Comparison of ENCODE assay signal across 11 cellular contexts in genomic region chr12:11360205-11360883, GRCh38. TPM values are rescaled to one million over a fixed set of nuclear protein-coding genes. Genes with fewer than 3 reads are reported as not detected.
DNase-seq lines count a peak whose midpoint lies in the region; ATAC-seq, FAIRE-seq and TF ChIP-seq lines count a peak whose summit lies in the region.
"Not testable (repeated sequence)": the region's sequence is repeated elsewhere in the genome, so short reads cannot be mapped to it uniquely, and the experiment has no call there.
"Had no signal": no experiment of that assay in that cellular context is flagged by ENCODE, and none has a peak within 500 bp of the region (broad histone marks: within the 10 kb centered on the region; RNA-seq: fewer than 3 reads in every experiment).

No MANE protein-coding gene starts in this region.

- not testable (repeated sequence) for H3K27ac ChIP-seq in IMR-90 (ENCODE audit: insufficient read depth, low read length); RWPE2 (ENCODE audit: poor library complexity, severe bottlenecking); fibroblast of lung (ENCODE audit: insufficient read depth, low read length)

- not testable (repeated sequence) for H2AK5ac ChIP-seq in IMR-90 (ENCODE audit: low read depth, low read length)

- WGBS in IMR-90 (ENCODE audit: extremely low coverage in 2 of 2, insufficient read length in 1 of 2), 2 experiments = no CpG with 5 or more reads among the region's 1 CpG

- H2BK120ac ChIP-seq in IMR-90 (ENCODE audit: low read depth, low read length) = not testable (repeated sequence)

- not testable (repeated sequence) for H3K23ac ChIP-seq in IMR-90 (ENCODE audit: low read depth, low read length)

- not testable (repeated sequence) for H3K9me3 ChIP-seq in IMR-90 (ENCODE audit: control insufficient read depth, insufficient read depth, low read length); RWPE2 (ENCODE audit: severe bottlenecking); fibroblast of lung (ENCODE audit: control insufficient read depth, insufficient read depth, low read depth, low read length)

- H2BK15ac ChIP-seq in IMR-90 (ENCODE audit: low read depth, low read length) = not testable (repeated sequence)

- H3K4me3 Mint-ChIP-seq in MCF 10A (ENCODE audit: unreplicated experiment) = not testable (repeated sequence)

- BruUV-seq in IMR-90 (replicated peaks; lab: Mats Ljungman, UMichigan); MCF 10A (replicated peaks; lab: Mats Ljungman, UMichigan): not testable (repeated sequence)

- H3K4me3 ChIP-seq in AG10803 (ENCODE audit: low read length); IMR-90 (ENCODE audit: insufficient read depth, low read depth, low read length); RWPE2 (ENCODE audit: severe bottlenecking); fibroblast of lung (replicated peaks in 1 of 4; ENCODE audit: control extremely low read depth in 1 of 4, insufficient read depth in 1 of 4, low read depth in 3 of 4, low read length in 4 of 4); kidney epithelial cell (ENCODE audit: low read depth, low read length): not testable (repeated sequence)

- not testable (repeated sequence) for H3K36me3 ChIP-seq in IMR-90 (ENCODE audit: control insufficient read depth, insufficient read depth, low read length); RWPE2 (ENCODE audit: low read depth); fibroblast of lung (ENCODE audit: control insufficient read depth, insufficient read depth, low read length); kidney epithelial cell (ENCODE audit: control insufficient read depth, insufficient read depth, low read length)

- not testable (repeated sequence) for ATAC-seq in IMR-90 (ENCODE audit: low read depth)
- peak; percentile 73 for ATAC-seq in RWPE2 (ENCODE audit: low read depth)

- H3K27ac Mint-ChIP-seq in MCF 10A (ENCODE audit: low read depth, unreplicated experiment) = not testable (repeated sequence)

- H3K27me3 ChIP-seq in IMR-90 (ENCODE audit: control insufficient read depth, insufficient read depth, low read length); RWPE2 (ENCODE audit: insufficient read depth, poor library complexity, severe bottlenecking); fibroblast of lung (ENCODE audit: control insufficient read depth, insufficient read depth, low read length); kidney epithelial cell (ENCODE audit: control insufficient read depth, insufficient read depth, low read length): not testable (repeated sequence)

- H3K14ac ChIP-seq in IMR-90 (replicated peaks; ENCODE audit: low read depth, low read length) = not testable (repeated sequence)

- intact Hi-C loops in IMR-90 (cut with micrococcal nuclease); MCF 10A (cut with micrococcal nuclease): not testable (repeated sequence)

- H3K18ac ChIP-seq in IMR-90 (ENCODE audit: low read depth, low read length) = not testable (repeated sequence)

- not testable (repeated sequence) for H3K4me1 ChIP-seq in IMR-90 (ENCODE audit: control insufficient read depth, insufficient read depth, low read length); RWPE2 (ENCODE audit: insufficient read depth, poor library complexity, severe bottlenecking); fibroblast of lung (ENCODE audit: control insufficient read depth, extremely low read depth, insufficient read depth, low read length)

- H3K36me3 Mint-ChIP-seq in MCF 10A (ENCODE audit: insufficient read depth, unreplicated experiment) = not testable (repeated sequence)

- dilution Hi-C loops in IMR-90 (cut with HindIII; ENCODE audit: low sequenced_read_pairs, unreplicated experiment) = not testable (repeated sequence)

- not testable (repeated sequence) for TF ChIP-seq POLR2A in H54 (IDR thresholded peaks at IDR 0.05; ENCODE audit: low read depth, low read length); IMR-90 (IDR thresholded peaks at IDR 0.05; ENCODE audit: low read depth, low read length)

- not testable (repeated sequence) for H2BK5ac ChIP-seq in IMR-90 (ENCODE audit: low read depth, low read length, poor library complexity, severe bottlenecking)

- not testable (repeated sequence) for H2BK20ac ChIP-seq in IMR-90 (ENCODE audit: low read depth, low read length)

- not testable (repeated sequence) for TF ChIP-seq CTCF in AG10803 (conservative IDR thresholded peaks at IDR 0.05; ENCODE audit: low read length); IMR-90 (conservative IDR thresholded peaks at IDR 0.05; ENCODE audit: low read depth, low read length); RWPE2 (IDR thresholded peaks at IDR 0.05; ENCODE audit: poor library complexity, severe bottlenecking); MCF 10A (IDR thresholded peaks at IDR 0.05; ENCODE audit: unreplicated experiment); fibroblast of lung (conservative IDR thresholded peaks at IDR 0.05 in 1 of 2, IDR thresholded peaks at IDR 0.05 in 1 of 2; ENCODE audit: low read depth in 1 of 2, low read length in 2 of 2); kidney epithelial cell (IDR thresholded peaks at IDR 0.05; ENCODE audit: insufficient read depth, low read length, poor library complexity, severe bottlenecking)

- not testable (repeated sequence) for H3K79me1 ChIP-seq in IMR-90 (ENCODE audit: low read depth in 1 of 2, low read length in 2 of 2)

- not testable (repeated sequence) for H3K9me1 ChIP-seq in IMR-90 (ENCODE audit: insufficient read depth, low read length)

- in situ Hi-C loops in IMR-90 (cut with MboI; ENCODE audit: low sequenced_read_pairs) = loop anchor here (25.0 kb wide), 1 partner anchor 123 kb away; no protein-coding TSS in a partner anchor

- H3K4me2 ChIP-seq in IMR-90 (ENCODE audit: low read depth, low read length); fibroblast of lung (ENCODE audit: extremely low read depth, insufficient read depth, low read length): not testable (repeated sequence)

- not testable (repeated sequence) for H3K9ac ChIP-seq in IMR-90 (ENCODE audit: low read depth, low read length); fibroblast of lung (ENCODE audit: insufficient read depth, low read length)

- not testable (repeated sequence) for H2AK9ac ChIP-seq in IMR-90 (replicated peaks; ENCODE audit: low read depth, low read length, poor library complexity)

- not testable (repeated sequence) for H4K8ac ChIP-seq in IMR-90 (ENCODE audit: low read depth in 2 of 2, low read length in 2 of 2)

- H3K9me3 Mint-ChIP-seq in MCF 10A (ENCODE audit: unreplicated experiment) = not testable (repeated sequence)

- H4K91ac ChIP-seq in IMR-90 (ENCODE audit: insufficient read depth, low read depth, low read length) = not testable (repeated sequence)

- not testable (repeated sequence) for H3K27me3 Mint-ChIP-seq in MCF 10A (ENCODE audit: insufficient read depth, unreplicated experiment)

- CTCF ChIA-PET in IMR-90 (lab: Yijun Ruan, JAX) = not testable (repeated sequence)
- CTCF ChIA-PET in MCF 10A (lab: Yijun Ruan, JAX) = interaction anchor here (0.5 to 0.7 kb wide), 2 partner anchors 10 to 64 kb away, joined by 3 read pairs; no protein-coding TSS in a partner anchor

- not testable (repeated sequence) for H3K4ac ChIP-seq in IMR-90 (ENCODE audit: low read depth, low read length)

- TF ChIP-seq RAD21 in IMR-90 (IDR thresholded peaks at IDR 0.05; ENCODE audit: low read length) = not testable (repeated sequence)

- H4K20me1 ChIP-seq in IMR-90 (ENCODE audit: insufficient read depth, low read length); fibroblast of lung (ENCODE audit: control insufficient read depth, extremely low read depth, insufficient read depth, low read length): not testable (repeated sequence)

- POLR2A ChIA-PET in IMR-90 (lab: Charles Lee; ENCODE audit: unreplicated experiment); MCF 10A (lab: Yijun Ruan, JAX): not testable (repeated sequence)

- DNase-seq in AG10803 (ENCODE audit: low read depth) (peak; percentile 1), IMR-90 (peak; percentile 19), MCF 10A (ENCODE audit: unreplicated experiment) (peak; percentile 35), fibroblast of lung (ENCODE audit: low read depth in 2 of 2) (peak; percentile 29 to 41), kidney epithelial cell (ENCODE audit: low read depth) (peak; percentile 16)
- DNase-seq in H54 (ENCODE audit: insufficient read length, low spot score); RWPE2 (ENCODE audit: low spot score): not testable (repeated sequence)

- peak; percentile 72 for FAIRE-seq in H54 (lab: Jason Lieb, UNC)

- H3K79me2 ChIP-seq in fibroblast of lung (ENCODE audit: control insufficient read depth, insufficient read depth, low read length) = not testable (repeated sequence)

- not testable (repeated sequence) for H3K56ac ChIP-seq in IMR-90 (ENCODE audit: extremely low read depth, insufficient read depth, low read length)

- not testable (repeated sequence) for H4K5ac ChIP-seq in IMR-90 (ENCODE audit: low read depth, low read length)

- not testable (repeated sequence) for H2AFZ ChIP-seq in IMR-90 (replicated peaks; ENCODE audit: low read length, poor library complexity); fibroblast of lung (ENCODE audit: low read length)

- H3K4me1 Mint-ChIP-seq in MCF 10A (ENCODE audit: insufficient read depth, unreplicated experiment) = peaks cover 15% of the 10 kb centered on the region

RNA-seq across cellular contexts. Expression of gene PRB2, which starts 35.0 kb away (rescaled TPM):
- not detected in 2 replicates for total RNA-seq in IMR-90 (2012; rRNA removed)
- not detected in 2 replicates for polyA plus RNA-seq in IMR-90 (2012; rRNA removed)
- not detected in 2 replicates for polyA plus RNA-seq in IMR-90 (2012; cell fraction: cytosol; rRNA removed)
- not detected in 2 replicates for polyA plus RNA-seq in IMR-90 (2012; cell fraction: nucleus; rRNA removed; ENCODE audit: low replicate concordance)
- not detected in 2 replicates for total RNA-seq in MCF 10A (2022)
- total RNA-seq in fibroblast of lung = not detected in 2 replicates
- not detected in 2 replicates for polyA plus RNA-seq in fibroblast of lung
- not detected in 2 replicates for polyA plus RNA-seq in fibroblast of lung (2012)
- polyA minus RNA-seq in fibroblast of lung (ENCODE audit: low replicate concordance) = not detected in 2 replicates
- total RNA-seq in kidney epithelial cell = not detected in 2 replicates
- total RNA-seq: H7, K562, OCI-LY7, SK-MEL-5 had no signal
- polyA plus RNA-seq: K562 had no signal

RNA-seq across cellular contexts. Expression of gene PRB4, which starts 50.1 kb away (rescaled TPM):
- not detected in 2 replicates for total RNA-seq in IMR-90 (2012; rRNA removed)
- not detected in 2 replicates for polyA plus RNA-seq in IMR-90 (2012; rRNA removed)
- not detected in 2 replicates for polyA plus RNA-seq in IMR-90 (2012; cell fraction: cytosol; rRNA removed)
- not detected in 2 replicates for polyA plus RNA-seq in IMR-90 (2012; cell fraction: nucleus; rRNA removed; ENCODE audit: low replicate concordance)
- total RNA-seq in MCF 10A (2022) = not detected in 2 replicates
- not detected in 2 replicates for total RNA-seq in fibroblast of lung
- polyA plus RNA-seq in fibroblast of lung = not detected in 2 replicates
- polyA plus RNA-seq in fibroblast of lung (2012) = not detected in 2 replicates
- not detected in 2 replicates for polyA minus RNA-seq in fibroblast of lung (ENCODE audit: low replicate concordance)
- total RNA-seq in kidney epithelial cell = not detected in 2 replicates
- total RNA-seq: H7, K562, OCI-LY7, SK-MEL-5 had no signal
- polyA plus RNA-seq: K562 had no signal
